13 cellular contexts compared by ENCODE assay signal in genomic region chr5:141214583-141214982, GRCh38. TPM values are rescaled to one million over a fixed set of nuclear protein-coding genes. Genes with fewer than 3 reads are reported as not detected.
"Had no signal": no experiment of that assay in that cellular context is flagged by ENCODE, and none has a peak within 500 bp of the region (broad histone marks: within the 10 kb centered on the region; RNA-seq: fewer than 3 reads in every experiment).

No MANE protein-coding gene starts in this region.

RNA-seq across cellular contexts. Expression of gene PCDHB13, which starts 0.9 kb away (rescaled TPM):
- total RNA-seq: activated CD4-positive, alpha-beta memory T cell treated with anti-CD3 and anti-CD28 coated beads for 36 hours; activated CD4-positive, alpha-beta T cell treated with anti-CD3 and anti-CD28 coated beads for 36 hours; activated CD8-positive, alpha-beta memory T cell treated with anti-CD3 and anti-CD28 coated beads for 36 hours; activated CD8-positive, alpha-beta memory T cell treated with anti-CD3 and anti-CD28 coated beads, Interleukin-2, amount 10 ng/mL, durations not matched to agents 7 days and 5 days; activated CD8-positive, alpha-beta T cell treated with anti-CD3 and anti-CD28 coated beads, Interleukin-2, amount 10 ng/mL, durations not matched to agents 7 days and 5 days; activated naive CD4-positive, alpha-beta T cell treated with anti-CD3 and anti-CD28 coated beads for 36 hours; activated naive CD8-positive, alpha-beta T cell treated with anti-CD3 and anti-CD28 coated beads for 36 hours; activated T-helper 1 cell treated with anti-CD3 and anti-CD28 coated beads, Interleukin-12 subunit alpha, Interleukin-12 subunit beta, Interleukin-2, Interleukin-4 antibody, amounts not matched to agents 30 ng/mL and 10 ng/mL and 1 ng/mL, durations not matched to agents 14 hours and 24 hours and 36 hours; T-helper 2 cell treated with Interferon-gamma antibody and Interleukin-4, amounts not matched to agents 100 ng/mL and 5 ng/mL, for 36 hours had no signal

RNA-seq across cellular contexts. Expression of gene PCDHB12, which starts 6.1 kb away (rescaled TPM):
- total RNA-seq: activated CD4-positive, alpha-beta memory T cell treated with anti-CD3 and anti-CD28 coated beads for 36 hours; activated CD4-positive, alpha-beta T cell treated with anti-CD3 and anti-CD28 coated beads for 36 hours; activated CD4-positive, alpha-beta T cell treated with anti-CD3 and anti-CD28 coated beads, Interleukin-2, amount 10 ng/mL, durations not matched to agents 24 days and 14 days; activated CD8-positive, alpha-beta memory T cell treated with anti-CD3 and anti-CD28 coated beads for 36 hours; activated CD8-positive, alpha-beta memory T cell treated with anti-CD3 and anti-CD28 coated beads, Interleukin-2, amount 10 ng/mL, durations not matched to agents 7 days and 5 days; activated CD8-positive, alpha-beta T cell treated with anti-CD3 and anti-CD28 coated beads, Interleukin-2, amount 10 ng/mL, durations not matched to agents 7 days and 5 days; activated naive CD4-positive, alpha-beta T cell treated with anti-CD3 and anti-CD28 coated beads for 36 hours; activated naive CD8-positive, alpha-beta T cell treated with anti-CD3 and anti-CD28 coated beads for 36 hours; activated T-helper 1 cell treated with anti-CD3 and anti-CD28 coated beads, Interleukin-12 subunit alpha, Interleukin-12 subunit beta, Interleukin-2, Interleukin-4 antibody, amounts not matched to agents 30 ng/mL and 10 ng/mL and 1 ng/mL, durations not matched to agents 14 hours and 24 hours and 36 hours; activated T-helper 2 cell treated with anti-CD3 and anti-CD28 coated beads, Interferon-gamma antibody, Interleukin-2, Interleukin-4, amounts not matched to agents 10 μg/mL and 5 μg/mL and 100 μg/mL, durations not matched to agents 14 hours and 24 hours and 36 hours; fibroblast of villous mesenchyme; T-cell; T-helper 2 cell treated with Interferon-gamma antibody and Interleukin-4, amounts not matched to agents 100 ng/mL and 5 ng/mL, for 36 hours had no signal

RNA-seq across cellular contexts. Expression of gene PCDHB14, which starts 8.6 kb away (rescaled TPM):
- total RNA-seq: activated CD4-positive, alpha-beta memory T cell treated with anti-CD3 and anti-CD28 coated beads for 36 hours; activated CD4-positive, alpha-beta T cell treated with anti-CD3 and anti-CD28 coated beads for 36 hours; activated CD4-positive, alpha-beta T cell treated with anti-CD3 and anti-CD28 coated beads, Interleukin-2, amount 10 ng/mL, durations not matched to agents 24 days and 14 days; activated CD8-positive, alpha-beta memory T cell treated with anti-CD3 and anti-CD28 coated beads for 36 hours; activated CD8-positive, alpha-beta memory T cell treated with anti-CD3 and anti-CD28 coated beads, Interleukin-2, amount 10 ng/mL, durations not matched to agents 7 days and 5 days; activated CD8-positive, alpha-beta T cell treated with anti-CD3 and anti-CD28 coated beads, Interleukin-2, amount 10 ng/mL, durations not matched to agents 7 days and 5 days; activated naive CD4-positive, alpha-beta T cell treated with anti-CD3 and anti-CD28 coated beads for 36 hours; activated naive CD8-positive, alpha-beta T cell treated with anti-CD3 and anti-CD28 coated beads for 36 hours; activated T-helper 1 cell treated with anti-CD3 and anti-CD28 coated beads, Interleukin-12 subunit alpha, Interleukin-12 subunit beta, Interleukin-2, Interleukin-4 antibody, amounts not matched to agents 30 ng/mL and 10 ng/mL and 1 ng/mL, durations not matched to agents 14 hours and 24 hours and 36 hours; activated T-helper 2 cell treated with anti-CD3 and anti-CD28 coated beads, Interferon-gamma antibody, Interleukin-2, Interleukin-4, amounts not matched to agents 10 μg/mL and 5 μg/mL and 100 μg/mL, durations not matched to agents 14 hours and 24 hours and 36 hours; T-helper 2 cell treated with Interferon-gamma antibody and Interleukin-4, amounts not matched to agents 100 ng/mL and 5 ng/mL, for 36 hours had no signal

RNA-seq across cellular contexts. Expression of gene PCDHB11, which starts 15.2 kb away (rescaled TPM):
- total RNA-seq: activated CD4-positive, alpha-beta memory T cell treated with anti-CD3 and anti-CD28 coated beads for 36 hours; activated CD4-positive, alpha-beta T cell treated with anti-CD3 and anti-CD28 coated beads for 36 hours; activated CD4-positive, alpha-beta T cell treated with anti-CD3 and anti-CD28 coated beads, Interleukin-2, amount 10 ng/mL, durations not matched to agents 24 days and 14 days; activated CD8-positive, alpha-beta memory T cell treated with anti-CD3 and anti-CD28 coated beads for 36 hours; activated CD8-positive, alpha-beta memory T cell treated with anti-CD3 and anti-CD28 coated beads, Interleukin-2, amount 10 ng/mL, durations not matched to agents 7 days and 5 days; activated CD8-positive, alpha-beta T cell treated with anti-CD3 and anti-CD28 coated beads, Interleukin-2, amount 10 ng/mL, durations not matched to agents 7 days and 5 days; activated naive CD4-positive, alpha-beta T cell treated with anti-CD3 and anti-CD28 coated beads for 36 hours; activated naive CD8-positive, alpha-beta T cell treated with anti-CD3 and anti-CD28 coated beads for 36 hours; activated T-helper 1 cell treated with anti-CD3 and anti-CD28 coated beads, Interleukin-12 subunit alpha, Interleukin-12 subunit beta, Interleukin-2, Interleukin-4 antibody, amounts not matched to agents 30 ng/mL and 10 ng/mL and 1 ng/mL, durations not matched to agents 14 hours and 24 hours and 36 hours; activated T-helper 2 cell treated with anti-CD3 and anti-CD28 coated beads, Interferon-gamma antibody, Interleukin-2, Interleukin-4, amounts not matched to agents 10 μg/mL and 5 μg/mL and 100 μg/mL, durations not matched to agents 14 hours and 24 hours and 36 hours; fibroblast of villous mesenchyme; T-cell; T-helper 2 cell treated with Interferon-gamma antibody and Interleukin-4, amounts not matched to agents 100 ng/mL and 5 ng/mL, for 36 hours had no signal

RNA-seq across cellular contexts. Expression of gene PCDHB10, which starts 22.4 kb away (rescaled TPM):
- total RNA-seq: activated CD4-positive, alpha-beta memory T cell treated with anti-CD3 and anti-CD28 coated beads for 36 hours; activated CD4-positive, alpha-beta T cell treated with anti-CD3 and anti-CD28 coated beads for 36 hours; activated CD4-positive, alpha-beta T cell treated with anti-CD3 and anti-CD28 coated beads, Interleukin-2, amount 10 ng/mL, durations not matched to agents 24 days and 14 days; activated CD8-positive, alpha-beta memory T cell treated with anti-CD3 and anti-CD28 coated beads for 36 hours; activated CD8-positive, alpha-beta memory T cell treated with anti-CD3 and anti-CD28 coated beads, Interleukin-2, amount 10 ng/mL, durations not matched to agents 7 days and 5 days; activated CD8-positive, alpha-beta T cell treated with anti-CD3 and anti-CD28 coated beads, Interleukin-2, amount 10 ng/mL, durations not matched to agents 7 days and 5 days; activated naive CD4-positive, alpha-beta T cell treated with anti-CD3 and anti-CD28 coated beads for 36 hours; activated naive CD8-positive, alpha-beta T cell treated with anti-CD3 and anti-CD28 coated beads for 36 hours; activated T-helper 1 cell treated with anti-CD3 and anti-CD28 coated beads, Interleukin-12 subunit alpha, Interleukin-12 subunit beta, Interleukin-2, Interleukin-4 antibody, amounts not matched to agents 30 ng/mL and 10 ng/mL and 1 ng/mL, durations not matched to agents 14 hours and 24 hours and 36 hours; activated T-helper 2 cell treated with anti-CD3 and anti-CD28 coated beads, Interferon-gamma antibody, Interleukin-2, Interleukin-4, amounts not matched to agents 10 μg/mL and 5 μg/mL and 100 μg/mL, durations not matched to agents 14 hours and 24 hours and 36 hours; T-cell; T-helper 2 cell treated with Interferon-gamma antibody and Interleukin-4, amounts not matched to agents 100 ng/mL and 5 ng/mL, for 36 hours had no signal
